ENCODE assay signal across 1 cellular context in genomic region chr1:233113009-233113712, GRCh38.
TF ChIP-seq lines count a peak whose summit lies in the region.

No MANE protein-coding gene starts in this region.

TF ChIP-seq in A549, 52 proteins besides CTCF, POLR2A, EP300 and RAD21 (continued from another document):
- TF ChIP-seq HES2 (IDR thresholded peaks at IDR 0.05): peak; percentile 97
- TF ChIP-seq HOXA7 (CRISPR knock-in tag; IDR thresholded peaks at IDR 0.05): 0 out of 2 replicates have a peak, but pooled peaks have one; percentile 32
- TF ChIP-seq NFE2L2 (conservative IDR thresholded peaks at IDR 0.05; ENCODE audit: low read length): peak; percentile 93
- peak; percentile 98 to 99 for TF ChIP-seq JUN (IDR thresholded peaks at IDR 0.05)
- peak; percentile 92 for TF ChIP-seq HOXB5 (CRISPR knock-in tag; IDR thresholded peaks at IDR 0.05)
- TF ChIP-seq RCOR1 (IDR thresholded peaks at IDR 0.05; ENCODE audit: low read depth, low read length): no peak
